1 cellular context compared by ENCODE assay signal in genomic region chr12:113201187-113202177, GRCh38.
TF ChIP-seq lines count a peak whose summit lies in the region.

No MANE protein-coding gene starts in this region.

TF ChIP-seq in H1, 55 proteins besides CTCF, POLR2A, EP300 and RAD21:
- no peak for TF ChIP-seq TBP (IDR thresholded peaks at IDR 0.05; ENCODE audit: low read depth, low read length)
- TF ChIP-seq KDM4A (IDR thresholded peaks at IDR 0.05; ENCODE audit: low read depth, low read length, severe bottlenecking), result no peak
- TF ChIP-seq POU5F1 (IDR thresholded peaks at IDR 0.05; ENCODE audit: low read depth, low read length), result no peak
TF ChIP-seq in H1: peak in this region for 0.
